In genomic region chr1:21963477-21964217, GRCh38 we compare ENCODE assay signal across 8 cellular contexts. TPM values are rescaled to one million over a fixed set of nuclear protein-coding genes. Genes with fewer than 3 reads are reported as not detected.
A peak's percentile ranks its signal among the peaks of the same experiment; 100 is the strongest.
DNase-seq lines count a peak whose midpoint lies in the region; ATAC-seq and TF ChIP-seq lines count a peak whose summit lies in the region.

No MANE protein-coding gene starts in this region.

- H3K18ac ChIP-seq in neuronal stem cell (ENCODE audit: low read length): no peak overlapping the region

- CTCF ChIA-PET in PC-3 (lab: Charles Lee): no interaction called here

- no peaks in the 10 kb centered on the region for H3K9me2 ChIP-seq in PC-3 (replicated peaks; ENCODE audit: low read length)

- H3K4me3 Mint-ChIP-seq in activated T-cell treated with anti-CD3 and anti-CD28 coated beads, Interleukin-2, amount 50 U/mL, for 4 hours: no peak overlapping the region

- H3K9me3 Mint-ChIP-seq in activated T-cell treated with anti-CD3 and anti-CD28 coated beads, Interleukin-2, amount 50 U/mL, for 4 hours: no peaks in the 10 kb centered on the region

- WGBS in neuronal stem cell (ENCODE audit: extremely low coverage in 2 of 2, insufficient read length in 2 of 2, insufficient replicate concordance in 1 of 2), 2 donors: no CpG with 5 or more reads among the region's 11 CpGs

- H3K9me3 ChIP-seq in HUES48 (ENCODE audit: control insufficient read depth, insufficient read depth, low read length) (no peaks in the 10 kb centered on the region), PC-3 (ENCODE audit: low read length) (no peaks in the 10 kb centered on the region), neuronal stem cell (replicated peaks in 1 of 2; ENCODE audit: control insufficient read depth in 2 of 2, insufficient read depth in 1 of 2, low read depth in 1 of 2, low read length in 2 of 2) (no peaks in the 10 kb centered on the region)

- H3K4ac ChIP-seq in neuronal stem cell (ENCODE audit: low read length): no peak overlapping the region

- H3K4me1 Mint-ChIP-seq in activated T-cell treated with anti-CD3 and anti-CD28 coated beads, Interleukin-2, amount 50 U/mL, for 4 hours (ENCODE audit: low read depth): peaks cover 9% of the 10 kb centered on the region

- no peaks in the 10 kb centered on the region for H3K36me3 Mint-ChIP-seq in activated T-cell treated with anti-CD3 and anti-CD28 coated beads, Interleukin-2, amount 50 U/mL, for 4 hours (ENCODE audit: insufficient read depth)

- 0 out of 2 replicates have a peak overlapping the region, but pooled peaks have one; percentile 11 for H3K4me3 ChIP-seq in HUES48 (ENCODE audit: low read depth, low read length)
- no peak overlapping the region for H3K4me3 ChIP-seq in PC-3 (ENCODE audit: low read length)
- H3K4me3 ChIP-seq in fibroblast of pulmonary artery (replicated peaks; ENCODE audit: low read depth, low read length): no peak overlapping the region
- no peak overlapping the region for H3K4me3 ChIP-seq in neuronal stem cell (ENCODE audit: low read length in 2 of 2)

- no peak overlapping the region for H4K8ac ChIP-seq in neuronal stem cell (ENCODE audit: low read depth, low read length)

- peaks cover 4% of the 10 kb centered on the region for H3K27me3 Mint-ChIP-seq in activated T-cell treated with anti-CD3 and anti-CD28 coated beads, Interleukin-2, amount 50 U/mL, for 4 hours (ENCODE audit: low read depth)

- no peak overlapping the region for H4K91ac ChIP-seq in neuronal stem cell (ENCODE audit: low read depth, low read length, poor library complexity)

- no peak overlapping the region for H3K4me2 ChIP-seq in PC-3 (ENCODE audit: low read length)
- no peak overlapping the region for H3K4me2 ChIP-seq in neuronal stem cell (ENCODE audit: insufficient read depth, low read length, poor library complexity, severe bottlenecking)

- no peak overlapping the region for H3K9ac ChIP-seq in HUES48 (ENCODE audit: low read depth, low read length)
- H3K9ac ChIP-seq in PC-3 (ENCODE audit: low read length): no peak overlapping the region
- no peak overlapping the region for H3K9ac ChIP-seq in neuronal stem cell (ENCODE audit: low read depth, low read length, poor library complexity)

- H3K27ac ChIP-seq in HUES48 (ENCODE audit: low read depth, low read length) (no peak overlapping the region), PC-3 (ENCODE audit: low read length) (no peak overlapping the region), neuronal stem cell (replicated peaks; ENCODE audit: low read length) (no peak overlapping the region), substantia nigra (ENCODE audit: low read depth, low read length, poor library complexity, severe bottlenecking) (no peak overlapping the region)

- H3K4me1 ChIP-seq in HUES48 (ENCODE audit: control insufficient read depth, insufficient read depth, low read length) (peaks cover 6% of the 10 kb centered on the region), PC-3 (ENCODE audit: insufficient read depth, low read length) (peaks cover 23% of the 10 kb centered on the region), neuronal stem cell (ENCODE audit: control insufficient read depth in 2 of 2, insufficient read depth in 1 of 2, low read depth in 1 of 2, low read length in 2 of 2) (no peaks in the 10 kb centered on the region)

- no peaks in the 10 kb centered on the region for H3F3A ChIP-seq in PC-3 (ENCODE audit: low read length, unreplicated experiment)

- no TSS peak for BruUV-seq in PC-3 (replicated peaks; lab: Mats Ljungman, UMichigan)

- H3K23ac ChIP-seq in neuronal stem cell (ENCODE audit: low read depth, low read length, poor library complexity): no peak overlapping the region

- H2BK15ac ChIP-seq in neuronal stem cell (ENCODE audit: low read length): no peak overlapping the region

- H3K36me3 ChIP-seq in HUES48 (ENCODE audit: control insufficient read depth, insufficient read depth, low read length): no peaks in the 10 kb centered on the region
- no peaks in the 10 kb centered on the region for H3K36me3 ChIP-seq in PC-3 (ENCODE audit: low read depth, low read length)
- H3K36me3 ChIP-seq in neuronal stem cell (replicated peaks in 1 of 2; ENCODE audit: control insufficient read depth in 2 of 2, insufficient read depth in 2 of 2, low read length in 2 of 2): no peaks in the 10 kb centered on the region

- H3K27me3 ChIP-seq in HUES48 (ENCODE audit: control insufficient read depth, insufficient read depth, low read length) (no peaks in the 10 kb centered on the region), PC-3 (ENCODE audit: low read length) (no peaks in the 10 kb centered on the region), neuronal stem cell (ENCODE audit: control insufficient read depth in 3 of 3, insufficient read depth in 3 of 3, low read depth in 1 of 3, low read length in 3 of 3) (no peaks in the 10 kb centered on the region)

- no peaks in the 10 kb centered on the region for H4K20me1 ChIP-seq in PC-3 (ENCODE audit: low read length)

- intact Hi-C loops in PC-3 (cut with micrococcal nuclease): loop anchor here (5.0 to 10.0 kb wide), 2 partner anchors 96 to 179 kb away; partner anchors contain the start of gene USP48

- no peak overlapping the region for H2BK12ac ChIP-seq in neuronal stem cell (ENCODE audit: low read length)

- H3K79me1 ChIP-seq in neuronal stem cell (ENCODE audit: low read depth, low read length): no peaks in the 10 kb centered on the region

- H2BK5ac ChIP-seq in neuronal stem cell (ENCODE audit: low read length): no peak overlapping the region

- POLR2A ChIA-PET in PC-3 (lab: Charles Lee; ENCODE audit: unreplicated experiment): no interaction called here

- H3K14ac ChIP-seq in neuronal stem cell (ENCODE audit: low read length): no peak overlapping the region

- peak; percentile 46 for DNase-seq in DMS53 treated with DMSO at 0.1 percent for 48 hours (lab: John Stamatoyannopoulos, UW; ENCODE audit: unreplicated experiment)
- peak; percentile 88 for DNase-seq in PC-3
- DNase-seq in activated T-cell treated with anti-CD3 and anti-CD28 coated beads, Interleukin-2, amount 50 U/mL, for 4 hours: peak; percentile 83
- DNase-seq in fibroblast of pulmonary artery (ENCODE audit: low read depth): peak; percentile 71
- peak; percentile 79 for DNase-seq in neuronal stem cell (ENCODE audit: low spot score)
- DNase-seq in substantia nigra (lab: John Stamatoyannopoulos, UW): peak in 46 of 49 donors; percentile 9 to 75 (median 44)

- ATAC-seq in PC-3: peak; percentile 85
- ATAC-seq in activated T-cell treated with anti-CD3 and anti-CD28 coated beads, Interleukin-2, amount 50 U/mL, for 4 hours: peak; percentile 88 to 89
- ATAC-seq in HG02970 (IDR thresholded peaks at IDR 0.05; ENCODE audit: low FRiP score, unreplicated experiment): no peak

- H3K79me2 ChIP-seq in PC-3 (ENCODE audit: low read length): no peaks in the 10 kb centered on the region

- no peak overlapping the region for H2BK120ac ChIP-seq in neuronal stem cell (ENCODE audit: low read depth, low read length)

- TF ChIP-seq CTCF in PC-3 (conservative IDR thresholded peaks at IDR 0.05; ENCODE audit: low read depth, low read length): peak; percentile 90
- TF ChIP-seq CTCF in fibroblast of pulmonary artery (IDR thresholded peaks at IDR 0.05; ENCODE audit: low read length, missing control alignments): peak; percentile 93

- H2AK5ac ChIP-seq in neuronal stem cell (ENCODE audit: low read depth, low read length): no peak overlapping the region

- peak overlapping the region; percentile 33; the same call in 1 of the 2 replicates for H2AFZ ChIP-seq in PC-3 (ENCODE audit: low read length)
- peak overlapping the region; percentile 31 for H2AFZ ChIP-seq in neuronal stem cell (ENCODE audit: low read length)

RNA-seq across cellular contexts. Expression of gene CELA3B, which starts 13.2 kb away (rescaled TPM):
- not detected in 2 replicates for total RNA-seq in PC-3 (2014; rRNA removed)
- total RNA-seq in activated T-cell treated with anti-CD3 and anti-CD28 coated beads, Interleukin-2, amount 50 U/mL, for 4 hours: 1 to 10 TPM; 2.2 to 5.3 (median 3.6) TPM
- polyA plus RNA-seq in neuronal stem cell (2013, experiment 1 of 2): not detected
- not detected for polyA plus RNA-seq in neuronal stem cell (2013, experiment 2 of 2)

RNA-seq across cellular contexts. Expression of gene HSPG2, which starts 26.5 kb away (rescaled TPM):
- total RNA-seq in PC-3 (2014; rRNA removed): 35.1 and 56.0 TPM in 2 replicates
- 1 to 10 TPM in 2 of 3 donors, under 1 TPM in 1; 0.92 to 1.7 (median 1.2) TPM for total RNA-seq in activated T-cell treated with anti-CD3 and anti-CD28 coated beads, Interleukin-2, amount 50 U/mL, for 4 hours
- polyA plus RNA-seq in neuronal stem cell (2013, experiment 1 of 2): 11.0 TPM
- polyA plus RNA-seq in neuronal stem cell (2013, experiment 2 of 2): 10.9 TPM

RNA-seq across cellular contexts. Expression of gene CELA3A, which starts 37.8 kb away (rescaled TPM):
- total RNA-seq in PC-3 (2014; rRNA removed): not detected in 2 replicates
- 1 to 10 TPM; 4.0 to 8.1 (median 6.9) TPM for total RNA-seq in activated T-cell treated with anti-CD3 and anti-CD28 coated beads, Interleukin-2, amount 50 U/mL, for 4 hours
- not detected for polyA plus RNA-seq in neuronal stem cell (2013, experiment 1 of 2)
- not detected for polyA plus RNA-seq in neuronal stem cell (2013, experiment 2 of 2)

Comparison
In these comparisons a context has a peak if more than half of its experiments do, and no peak if none do; other contexts are left out.
1. RNA of gene HSPG2, which starts 26.5 kb away (total RNA-seq): 35.1 to 56.0 TPM in PC-3; 0.92 to 1.7 TPM in activated T-cell treated with anti-CD3 and anti-CD28 coated beads, Interleukin-2, amount 50 U/mL, for 4 hours; every median in the first group is over 10 times any median in the second.
2. Peak in every context shown above with its lines, with median percentiles within 50 percentile points of each other: DNase-seq.